ENCODE assay signal across 1 cellular context in genomic region chr12:61920230-61920629, GRCh38.
TF ChIP-seq lines count a peak whose summit lies in the region.

No MANE protein-coding gene starts in this region.

TF ChIP-seq in HepG2, 621 proteins besides CTCF, POLR2A, EP300 and RAD21 (continued from another document):
- TF ChIP-seq ETS1 (CRISPR knock-in tag; IDR thresholded peaks at IDR 0.05) (no peak), NCOA2 (CRISPR knock-in tag; IDR thresholded peaks at IDR 0.05) (no peak), JARID2 (CRISPR knock-in tag; IDR thresholded peaks at IDR 0.05; ENCODE audit: insufficient replicate concordance) (no peak), RELA (CRISPR knock-in tag; IDR thresholded peaks at IDR 0.05) (no peak), SMAD9 (CRISPR knock-in tag; IDR thresholded peaks at IDR 0.05) (no peak), HNRNPUL1 (IDR thresholded peaks at IDR 0.05; ENCODE audit: low read depth, low read length) (no peak), ZNF354B (CRISPR knock-in tag; IDR thresholded peaks at IDR 0.05) (no peak)
- TF ChIP-seq, protein P1, sequence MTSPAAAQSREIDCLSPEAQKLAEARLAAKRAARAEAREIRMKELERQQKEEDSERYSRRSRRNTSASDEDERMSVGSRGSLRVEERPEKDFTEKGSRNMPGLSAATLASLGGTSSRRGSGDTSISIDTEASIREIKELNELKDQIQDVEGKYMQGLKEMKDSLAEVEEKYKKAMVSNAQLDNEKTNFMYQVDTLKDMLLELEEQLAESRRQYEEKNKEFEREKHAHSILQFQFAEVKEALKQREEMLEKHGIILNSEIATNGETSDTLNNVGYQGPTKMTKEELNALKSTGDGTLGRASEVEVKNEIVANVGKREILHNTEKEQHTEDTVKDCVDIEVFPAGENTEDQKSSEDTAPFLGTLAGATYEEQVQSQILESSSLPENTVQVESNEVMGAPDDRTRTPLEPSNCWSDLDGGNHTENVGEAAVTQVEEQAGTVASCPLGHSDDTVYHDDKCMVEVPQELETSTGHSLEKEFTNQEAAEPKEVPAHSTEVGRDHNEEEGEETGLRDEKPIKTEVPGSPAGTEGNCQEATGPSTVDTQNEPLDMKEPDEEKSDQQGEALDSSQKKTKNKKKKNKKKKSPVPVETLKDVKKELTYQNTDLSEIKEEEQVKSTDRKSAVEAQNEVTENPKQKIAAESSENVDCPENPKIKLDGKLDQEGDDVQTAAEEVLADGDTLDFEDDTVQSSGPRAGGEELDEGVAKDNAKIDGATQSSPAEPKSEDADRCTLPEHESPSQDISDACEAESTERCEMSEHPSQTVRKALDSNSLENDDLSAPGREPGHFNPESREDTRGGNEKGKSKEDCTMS (CRISPR knock-in tag; conservative IDR thresholded peaks at IDR 0.05): no peak
